9 cellular contexts compared by ENCODE assay signal in the genomic region with DNA sequence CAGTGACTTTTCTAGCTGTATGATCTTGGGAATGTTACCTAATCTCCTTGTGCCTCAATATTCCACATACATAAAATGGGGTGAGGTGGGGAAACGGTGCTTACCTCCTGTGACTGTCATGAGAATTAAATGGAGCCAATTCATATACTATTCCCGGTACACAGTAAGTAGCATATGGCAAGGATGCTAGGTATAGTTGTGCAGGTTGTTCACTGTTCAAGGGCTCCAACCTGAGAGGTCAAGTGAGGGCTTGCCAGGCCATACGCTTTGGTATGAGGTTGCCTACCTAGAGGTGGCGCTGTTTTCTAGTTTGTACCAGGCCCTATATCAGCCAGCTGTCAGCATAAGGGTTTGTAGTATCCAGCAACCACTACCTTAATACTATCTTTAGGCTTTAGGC.
DNase-seq lines count a peak whose midpoint lies in the region; FAIRE-seq and TF ChIP-seq lines count a peak whose summit lies in the region.
"Had no signal": no experiment of that assay in that cellular context is flagged by ENCODE, and none has a peak within 500 bp of the region (broad histone marks: within the 10 kb centered on the region; RNA-seq: fewer than 3 reads in every experiment).

No MANE protein-coding gene starts in this region.

- DNase-seq in AG09309 (ENCODE audit: low read depth) (no peak), GM18507 (ENCODE audit: extremely low spot score, insufficient read length, low read depth) (no peak), SHP77 treated with DMSO at 0.1 percent for 48 hours (lab: John Stamatoyannopoulos, UW) (peak; percentile 6), iPS DF 4.7 (ENCODE audit: extremely low read depth, low spot score) (peak; percentile 64), urothelium cell line (ENCODE audit: low spot score) (no peak), inferior parietal cortex (ENCODE audit: extremely low spot score) (no peak), hippocampal formation (lab: John Stamatoyannopoulos, UW) (no peak)
- DNase-seq in stimulated activated CD4-positive, alpha-beta T cell treated with anti-CD3 and anti-CD28 coated beads, Interleukin-4, amount 100 ng/mL, for 1 hour = no peak

- TF ChIP-seq CTCF in AG09309 (IDR thresholded peaks at IDR 0.05; ENCODE audit: control insufficient read depth, insufficient read depth, low read depth, low read length, missing control alignments) = peak; percentile 8

- H3K4me3 ChIP-seq in AG09309 (ENCODE audit: control insufficient read depth, low read depth, low read length) = no peak overlapping the region

- FAIRE-seq in GM18507 (lab: Jason Lieb, UNC) (peak; percentile 84), urothelium cell line (lab: Jason Lieb, UNC) (no peak)
- FAIRE-seq: islet of Langerhans had no signal

Comparison
In these comparisons a context has a peak if more than half of its experiments do, and no peak if none do; other contexts are left out.
1. DNase-seq: peak in SHP77 treated with DMSO at 0.1 percent for 48 hours (single experiment) and iPS DF 4.7 (single experiment); none in AG09309 (single experiment), GM18507 (single experiment), urothelium cell line (single experiment), inferior parietal cortex (single experiment), hippocampal formation (0 of 2) and stimulated activated CD4-positive, alpha-beta T cell treated with anti-CD3 and anti-CD28 coated beads, Interleukin-4, amount 100 ng/mL, for 1 hour (single experiment).